19 cellular contexts compared by ENCODE assay signal in the genomic region with DNA sequence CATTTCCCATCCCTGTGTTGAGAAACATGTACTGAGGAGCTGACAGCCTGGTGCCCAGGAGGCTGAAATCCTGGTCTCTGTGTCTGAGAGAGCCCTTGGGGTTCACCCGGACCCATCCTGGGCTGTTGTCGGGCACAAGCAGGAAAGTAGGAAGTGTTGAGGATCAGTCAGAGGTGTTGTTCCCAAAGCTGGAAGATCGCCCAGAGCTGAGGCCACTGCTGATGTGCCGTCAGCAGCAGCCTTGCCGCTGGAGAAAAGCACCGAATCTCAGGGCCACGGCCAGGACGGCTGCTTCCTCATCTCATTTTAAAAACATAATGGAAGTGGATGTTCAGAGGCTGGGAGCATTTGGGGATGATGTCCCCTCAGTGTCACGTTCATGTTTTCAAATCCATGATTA.
DNase-seq lines count a peak whose midpoint lies in the region; ATAC-seq and TF ChIP-seq lines count a peak whose summit lies in the region.
"Had no signal": no experiment of that assay in that cellular context is flagged by ENCODE, and none has a peak within 500 bp of the region (broad histone marks: within the 10 kb centered on the region; RNA-seq: fewer than 3 reads in every experiment).

No MANE protein-coding gene starts in this region.

- no peaks in the 10 kb centered on the region; the same call in 1 of the 2 replicates for H3K9me2 ChIP-seq in GM23338 (ENCODE audit: insufficient read depth)

- H3K4me1 ChIP-seq in GM23338 (ENCODE audit: insufficient read depth) (peaks cover 60% of the 10 kb centered on the region), esophagus muscularis mucosa (peaks cover 3 to 33% (median 32%) of the 10 kb centered on the region in 4 donors), neural progenitor cell (peaks cover 38% of the 10 kb centered on the region)
- H3K4me1 ChIP-seq: Caco-2 had no signal

- peaks cover 27% of the 10 kb centered on the region for H3K27me3 Mint-ChIP-seq in GM23338 (ENCODE audit: insufficient read depth, low read depth, poor library complexity)
- peaks cover 5% of the 10 kb centered on the region for H3K27me3 Mint-ChIP-seq in neural progenitor cell (ENCODE audit: insufficient read depth, low read depth)
- H3K27me3 Mint-ChIP-seq: B cell, IgD-negative memory B cell had no signal

- H3K4me3 ChIP-seq in GM23338 (no peak overlapping the region), esophagus muscularis mucosa (no peak overlapping the region), neural progenitor cell (no peak overlapping the region)

- no peak for TF ChIP-seq EP300 in esophagus muscularis mucosa (IDR thresholded peaks at IDR 0.05)

- H3K4me1 Mint-ChIP-seq in GM23338 (peaks cover 79% of the 10 kb centered on the region), neural progenitor cell (peaks cover 55% of the 10 kb centered on the region)
- H3K4me1 Mint-ChIP-seq: B cell, IgD-negative memory B cell had no signal

- H3K27me3 ChIP-seq in GM23338 (ENCODE audit: insufficient read depth) (no peaks in the 10 kb centered on the region), esophagus muscularis mucosa (no peaks in the 10 kb centered on the region), neural progenitor cell (no peaks in the 10 kb centered on the region)

- H3K9me3 Mint-ChIP-seq in GM23338 (no peaks in the 10 kb centered on the region), neural progenitor cell (no peaks in the 10 kb centered on the region)
- H3K9me3 Mint-ChIP-seq: IgD-negative memory B cell had no signal

- DNase-seq in NCI-H1092 treated with DMSO at 0.1 percent for 48 hours (lab: John Stamatoyannopoulos, UW) (peak; percentile 22), NCI-H1092 (lab: John Stamatoyannopoulos, UW) (no peak), GM23338 (ENCODE audit: low spot score) (no peak), esophagus muscularis mucosa (ENCODE audit: extremely low spot score) (peak; percentile 88), neural progenitor cell (ENCODE audit: low spot score) (no peak), NCI-H128 (lab: John Stamatoyannopoulos, UW; ENCODE audit: unreplicated experiment) (no peak), SHP77 (lab: John Stamatoyannopoulos, UW) (no peak)
- no peak for DNase-seq in activated naive CD4-positive, alpha-beta T cell (lab: John Stamatoyannopoulos, UW)
- DNase-seq: Caco-2, Karpas-422, NCI-H1048, NCI-H2081, NCI-H2171 treated with DMSO at 0.1 percent for 48 hours, NCI-H446, NCI-H526 treated with DMSO at 0.1 percent for 48 hours had no signal

- WGBS in esophagus muscularis mucosa: 63% methylated on average over 1 of the region's 9 CpGs

- peak overlapping the region; percentile 48; the same call in 1 of the 2 replicates for H3K27ac Mint-ChIP-seq in GM23338
- H3K27ac Mint-ChIP-seq in neural progenitor cell: no peak overlapping the region
- H3K27ac Mint-ChIP-seq: B cell had no signal

- no peak for ATAC-seq in GM23338
- ATAC-seq: HCT116 had no signal

- no peak overlapping the region for H3K4me3 Mint-ChIP-seq in GM23338
- no peak overlapping the region for H3K4me3 Mint-ChIP-seq in neural progenitor cell
- H3K4me3 Mint-ChIP-seq: B cell had no signal

- H3K36me3 Mint-ChIP-seq in GM23338 (ENCODE audit: low read depth) (peaks cover 43% of the 10 kb centered on the region), neural progenitor cell (peaks cover 33% of the 10 kb centered on the region)

- H3K79me2 ChIP-seq in GM23338 (replicated peaks; ENCODE audit: insufficient read depth) (no peaks in the 10 kb centered on the region; the same call in 1 of the 2 replicates), neural progenitor cell (ENCODE audit: low read depth) (peaks cover 14% of the 10 kb centered on the region)

- TF ChIP-seq POLR2A in esophagus muscularis mucosa (IDR thresholded peaks at IDR 0.05; ENCODE audit: low read depth): no peak

- no peaks in the 10 kb centered on the region for H4K20me1 ChIP-seq in GM23338 (replicated peaks; ENCODE audit: insufficient read depth)
- no peaks in the 10 kb centered on the region for H4K20me1 ChIP-seq in neural progenitor cell (ENCODE audit: low read depth)

- H3K36me3 ChIP-seq in GM23338 (ENCODE audit: insufficient read depth): no peaks in the 10 kb centered on the region; the same call in 1 of the 2 replicates
- H3K36me3 ChIP-seq in esophagus muscularis mucosa: peaks cover 0 to 8% (median 3%) of the 10 kb centered on the region in 4 donors
- no peaks in the 10 kb centered on the region for H3K36me3 ChIP-seq in neural progenitor cell

- intact Hi-C loops in esophagus muscularis mucosa (cut with DNase I): no loop called here

- TF ChIP-seq CTCF in GM23338 (conservative IDR thresholded peaks at IDR 0.05; ENCODE audit: low read depth in 2 of 2) (no peak), esophagus muscularis mucosa (IDR thresholded peaks at IDR 0.05) (no peak), neural progenitor cell (IDR thresholded peaks at IDR 0.05) (no peak)

- H3K9me3 ChIP-seq in esophagus muscularis mucosa (no peaks in the 10 kb centered on the region), neural progenitor cell (ENCODE audit: low read depth) (no peaks in the 10 kb centered on the region)
- H3K9me3 ChIP-seq: Caco-2 had no signal

- H3K9ac ChIP-seq in neural progenitor cell: no peak overlapping the region

- no peaks in the 10 kb centered on the region for H3F3A ChIP-seq in GM23338 (replicated peaks; ENCODE audit: low read depth)
- H3F3A ChIP-seq in neural progenitor cell (ENCODE audit: low read depth): peaks cover 35% of the 10 kb centered on the region

- H2AFZ ChIP-seq in GM23338: no peak overlapping the region
- H2AFZ ChIP-seq in neural progenitor cell (replicated peaks): no peak overlapping the region

- H3K4me2 ChIP-seq in GM23338: no peak overlapping the region
- H3K4me2 ChIP-seq in neural progenitor cell: no peak overlapping the region

- H3K27ac ChIP-seq in GM23338 (ENCODE audit: low read depth): no peak overlapping the region
- H3K27ac ChIP-seq in esophagus muscularis mucosa (replicated peaks in 1 of 4): no peak overlapping the region
- H3K27ac ChIP-seq in neural progenitor cell: peak overlapping the region; percentile 58
- H3K27ac ChIP-seq: 22Rv1 had no signal

TF ChIP-seq in GM23338, 12 proteins besides CTCF, POLR2A, EP300 and RAD21 (continues in another document):
- TF ChIP-seq ZNF114 (CRISPR knock-in tag; IDR thresholded peaks at IDR 0.05) (no peak), EZH2phosphoT487 (IDR thresholded peaks at IDR 0.05; ENCODE audit: unreplicated experiment) (no peak), POLR2AphosphoS5 (IDR thresholded peaks at IDR 0.05; ENCODE audit: low read depth) (no peak), EZH2 (IDR thresholded peaks at IDR 0.05; ENCODE audit: low read depth, unreplicated experiment) (no peak), STAT1 (IDR thresholded peaks at IDR 0.05; ENCODE audit: unreplicated experiment) (no peak), JUNB (IDR thresholded peaks at IDR 0.05; ENCODE audit: unreplicated experiment) (no peak), ZNF331 (CRISPR knock-in tag; IDR thresholded peaks at IDR 0.05; ENCODE audit: low read depth) (no peak), NANOG (IDR thresholded peaks at IDR 0.05; ENCODE audit: borderline replicate concordance) (no peak)
- TF ChIP-seq, protein P1, sequence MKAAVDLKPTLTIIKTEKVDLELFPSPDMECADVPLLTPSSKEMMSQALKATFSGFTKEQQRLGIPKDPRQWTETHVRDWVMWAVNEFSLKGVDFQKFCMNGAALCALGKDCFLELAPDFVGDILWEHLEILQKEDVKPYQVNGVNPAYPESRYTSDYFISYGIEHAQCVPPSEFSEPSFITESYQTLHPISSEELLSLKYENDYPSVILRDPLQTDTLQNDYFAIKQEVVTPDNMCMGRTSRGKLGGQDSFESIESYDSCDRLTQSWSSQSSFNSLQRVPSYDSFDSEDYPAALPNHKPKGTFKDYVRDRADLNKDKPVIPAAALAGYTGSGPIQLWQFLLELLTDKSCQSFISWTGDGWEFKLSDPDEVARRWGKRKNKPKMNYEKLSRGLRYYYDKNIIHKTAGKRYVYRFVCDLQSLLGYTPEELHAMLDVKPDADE (IDR thresholded peaks at IDR 0.05): no peak
- TF ChIP-seq, protein P2, sequence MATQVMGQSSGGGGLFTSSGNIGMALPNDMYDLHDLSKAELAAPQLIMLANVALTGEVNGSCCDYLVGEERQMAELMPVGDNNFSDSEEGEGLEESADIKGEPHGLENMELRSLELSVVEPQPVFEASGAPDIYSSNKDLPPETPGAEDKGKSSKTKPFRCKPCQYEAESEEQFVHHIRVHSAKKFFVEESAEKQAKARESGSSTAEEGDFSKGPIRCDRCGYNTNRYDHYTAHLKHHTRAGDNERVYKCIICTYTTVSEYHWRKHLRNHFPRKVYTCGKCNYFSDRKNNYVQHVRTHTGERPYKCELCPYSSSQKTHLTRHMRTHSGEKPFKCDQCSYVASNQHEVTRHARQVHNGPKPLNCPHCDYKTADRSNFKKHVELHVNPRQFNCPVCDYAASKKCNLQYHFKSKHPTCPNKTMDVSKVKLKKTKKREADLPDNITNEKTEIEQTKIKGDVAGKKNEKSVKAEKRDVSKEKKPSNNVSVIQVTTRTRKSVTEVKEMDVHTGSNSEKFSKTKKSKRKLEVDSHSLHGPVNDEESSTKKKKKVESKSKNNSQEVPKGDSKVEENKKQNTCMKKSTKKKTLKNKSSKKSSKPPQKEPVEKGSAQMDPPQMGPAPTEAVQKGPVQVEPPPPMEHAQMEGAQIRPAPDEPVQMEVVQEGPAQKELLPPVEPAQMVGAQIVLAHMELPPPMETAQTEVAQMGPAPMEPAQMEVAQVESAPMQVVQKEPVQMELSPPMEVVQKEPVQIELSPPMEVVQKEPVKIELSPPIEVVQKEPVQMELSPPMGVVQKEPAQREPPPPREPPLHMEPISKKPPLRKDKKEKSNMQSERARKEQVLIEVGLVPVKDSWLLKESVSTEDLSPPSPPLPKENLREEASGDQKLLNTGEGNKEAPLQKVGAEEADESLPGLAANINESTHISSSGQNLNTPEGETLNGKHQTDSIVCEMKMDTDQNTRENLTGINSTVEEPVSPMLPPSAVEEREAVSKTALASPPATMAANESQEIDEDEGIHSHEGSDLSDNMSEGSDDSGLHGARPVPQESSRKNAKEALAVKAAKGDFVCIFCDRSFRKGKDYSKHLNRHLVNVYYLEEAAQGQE (IDR thresholded peaks at IDR 0.05; ENCODE audit: unreplicated experiment): no peak

Comparison
In these comparisons a context has a peak if more than half of its experiments do, and no peak if none do; other contexts are left out.
1. DNase-seq: peak in NCI-H1092 treated with DMSO at 0.1 percent for 48 hours (single experiment) and esophagus muscularis mucosa (single experiment); none in NCI-H1092 (single experiment), GM23338 (single experiment), neural progenitor cell (single experiment), activated naive CD4-positive, alpha-beta T cell (0 of 4), NCI-H128 (single experiment) and SHP77 (0 of 2).